ENCODE assay signal across 25 cellular contexts in the genomic region with DNA sequence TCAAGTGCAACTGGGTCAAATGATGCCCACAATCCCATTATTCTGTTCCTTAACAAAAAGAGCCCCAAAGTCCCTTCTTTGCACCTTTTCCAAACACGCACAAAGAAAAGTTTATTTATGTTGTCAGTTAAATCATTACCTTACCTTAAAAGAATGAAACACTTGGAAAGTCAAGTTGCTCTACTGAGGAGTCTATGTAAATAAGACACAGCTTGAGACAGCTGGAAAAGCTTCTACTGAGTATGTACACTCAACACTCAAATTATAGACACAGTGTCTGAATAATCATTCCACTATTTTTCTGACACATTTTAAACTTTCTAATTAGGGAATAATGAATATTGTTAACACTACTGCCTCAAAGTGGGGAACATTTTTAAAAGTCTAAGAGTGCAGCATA. TPM values are rescaled to one million over a fixed set of nuclear protein-coding genes. Genes with fewer than 3 reads are reported as not detected.
DNase-seq lines count a peak whose midpoint lies in the region; ATAC-seq and TF ChIP-seq lines count a peak whose summit lies in the region.
"Had no signal": no experiment of that assay in that cellular context is flagged by ENCODE, and none has a peak within 500 bp of the region (broad histone marks: within the 10 kb centered on the region; RNA-seq: fewer than 3 reads in every experiment).

No MANE protein-coding gene starts in this region.

- no peak for TF ChIP-seq POLR2A in uterus (IDR thresholded peaks at IDR 0.05)

- no peak for DNase-seq in activated CD4-positive, alpha-beta memory T cell treated with anti-CD3 and anti-CD28 coated beads, Interleukin-2, amount 10 ng/mL, durations not matched to agents 7 days and 5 days
- no peak for DNase-seq in activated CD4-positive, alpha-beta memory T cell treated with anti-CD3 and anti-CD28 coated beads for 36 hours
- DNase-seq in activated naive CD8-positive, alpha-beta T cell treated with anti-CD3 and anti-CD28 coated beads, Interleukin-2, amount 50 U/mL, for 24 hours: no peak
- DNase-seq in lower lobe of right lung: no peak
- DNase-seq in uterus: no peak
- DNase-seq in stimulated activated naive CD4-positive, alpha-beta T cell (lab: John Stamatoyannopoulos, UW): no peak
- DNase-seq: activated CD4-positive, alpha-beta T cell treated with anti-CD3 and anti-CD28 coated beads for 36 hours; activated CD8-positive, alpha-beta memory T cell treated with anti-CD3 and anti-CD28 coated beads, Interleukin-2, amount 50 U/mL, for 4 hours; activated gamma-delta T cell treated with Interleukin-2 at 50 U/mL for 16 hours; aorta; cerebellar nuclear complex; glutamatergic neuron; Karpas-422; left cardiac atrium; NCI-H1092; NCI-H2081 treated with DMSO at 0.1 percent for 48 hours; NCI-H510A; nephron progenitor cell had no signal

- H3K4me1 ChIP-seq in lower lobe of right lung (peaks cover 9% of the 10 kb centered on the region), uterus (peaks cover 0 to 4% of the 10 kb centered on the region in 2 donors)

- peaks cover 75% of the 10 kb centered on the region for H3K4me1 Mint-ChIP-seq in activated CD4-positive, alpha-beta memory T cell treated with anti-CD3 and anti-CD28 coated beads, Interleukin-2, amount 10 ng/mL, durations not matched to agents 7 days and 5 days
- H3K4me1 Mint-ChIP-seq in activated CD4-positive, alpha-beta memory T cell treated with anti-CD3 and anti-CD28 coated beads for 36 hours (ENCODE audit: low read depth): peaks cover 59% of the 10 kb centered on the region
- peaks cover 67% of the 10 kb centered on the region for H3K4me1 Mint-ChIP-seq in activated naive CD8-positive, alpha-beta T cell treated with anti-CD3 and anti-CD28 coated beads, Interleukin-2, amount 50 U/mL, for 24 hours

- no peak overlapping the region for H3K4me3 ChIP-seq in lower lobe of right lung
- H3K4me3 ChIP-seq in uterus: no peak overlapping the region
- H3K4me3 ChIP-seq: BLaER1 had no signal

- TF ChIP-seq CTCF in lower lobe of right lung (IDR thresholded peaks at IDR 0.05) (no peak), uterus (IDR thresholded peaks at IDR 0.05) (no peak)

- no peak overlapping the region for H3K27ac ChIP-seq in lower lobe of right lung
- H3K27ac ChIP-seq in uterus: peak overlapping the region; percentile 20 to 51
- H3K27ac ChIP-seq: BLaER1 had no signal

- H3K9me3 ChIP-seq in lower lobe of right lung (no peaks in the 10 kb centered on the region), uterus (no peaks in the 10 kb centered on the region)
- H3K9me3 ChIP-seq: BLaER1 had no signal

- no peak overlapping the region for H3K4me3 Mint-ChIP-seq in activated CD4-positive, alpha-beta memory T cell treated with anti-CD3 and anti-CD28 coated beads, Interleukin-2, amount 10 ng/mL, durations not matched to agents 7 days and 5 days
- H3K4me3 Mint-ChIP-seq in activated CD4-positive, alpha-beta memory T cell treated with anti-CD3 and anti-CD28 coated beads for 36 hours: no peak overlapping the region
- no peak overlapping the region for H3K4me3 Mint-ChIP-seq in activated naive CD8-positive, alpha-beta T cell treated with anti-CD3 and anti-CD28 coated beads, Interleukin-2, amount 50 U/mL, for 24 hours
- H3K4me3 Mint-ChIP-seq: activated CD4-positive, alpha-beta T cell treated with anti-CD3 and anti-CD28 coated beads for 36 hours; nephron progenitor cell; stimulated activated naive CD8-positive, alpha-beta T cell treated with anti-CD3 and anti-CD28 coated beads, Interleukin-15, Interleukin-2, amounts not matched to agents 100 ng/mL and 50 ng/mL, for 24 hours; type B pancreatic cell had no signal

- CTCF ChIA-PET in activated CD4-positive, alpha-beta memory T cell treated with anti-CD3 and anti-CD28 coated beads, Interleukin-2, amount 10 ng/mL, durations not matched to agents 7 days and 5 days (lab: Charles Lee): interaction anchor here (1.5 kb wide), 1 partner anchor 58 kb away, joined by 4 read pairs; no protein-coding TSS in a partner anchor
- CTCF ChIA-PET in activated CD4-positive, alpha-beta memory T cell treated with anti-CD3 and anti-CD28 coated beads for 36 hours (lab: Charles Lee): interaction anchor here (1.0 kb wide), 1 partner anchor 24 kb away, joined by 3 read pairs; no protein-coding TSS in a partner anchor

- H3K36me3 Mint-ChIP-seq in activated CD4-positive, alpha-beta memory T cell treated with anti-CD3 and anti-CD28 coated beads, Interleukin-2, amount 10 ng/mL, durations not matched to agents 7 days and 5 days (ENCODE audit: low read depth): peaks cover 95% of the 10 kb centered on the region
- H3K36me3 Mint-ChIP-seq in activated CD4-positive, alpha-beta memory T cell treated with anti-CD3 and anti-CD28 coated beads for 36 hours: peaks cover 85% of the 10 kb centered on the region
- peaks cover 90% of the 10 kb centered on the region for H3K36me3 Mint-ChIP-seq in activated naive CD8-positive, alpha-beta T cell treated with anti-CD3 and anti-CD28 coated beads, Interleukin-2, amount 50 U/mL, for 24 hours (ENCODE audit: low read depth)

- ATAC-seq in activated naive CD8-positive, alpha-beta T cell treated with anti-CD3 and anti-CD28 coated beads, Interleukin-2, amount 50 U/mL, for 24 hours: no peak
- ATAC-seq in lower lobe of right lung (peak; percentile 47 to 81), GM19463 (IDR thresholded peaks at IDR 0.05; ENCODE audit: unreplicated experiment) (no peak), GM21528 (IDR thresholded peaks at IDR 0.05; ENCODE audit: low FRiP score, unreplicated experiment) (no peak)
- ATAC-seq: activated CD4-positive, alpha-beta T cell treated with anti-CD3 and anti-CD28 coated beads for 36 hours; HCT116; left cardiac atrium had no signal

- no peaks in the 10 kb centered on the region for H3K27me3 Mint-ChIP-seq in activated CD4-positive, alpha-beta memory T cell treated with anti-CD3 and anti-CD28 coated beads, Interleukin-2, amount 10 ng/mL, durations not matched to agents 7 days and 5 days
- no peaks in the 10 kb centered on the region for H3K27me3 Mint-ChIP-seq in activated CD4-positive, alpha-beta memory T cell treated with anti-CD3 and anti-CD28 coated beads for 36 hours
- no peaks in the 10 kb centered on the region for H3K27me3 Mint-ChIP-seq in activated naive CD8-positive, alpha-beta T cell treated with anti-CD3 and anti-CD28 coated beads, Interleukin-2, amount 50 U/mL, for 24 hours
- H3K27me3 Mint-ChIP-seq: activated CD4-positive, alpha-beta T cell treated with anti-CD3 and anti-CD28 coated beads for 36 hours; progenitor cell of endocrine pancreas; stimulated activated naive CD8-positive, alpha-beta T cell treated with anti-CD3 and anti-CD28 coated beads, Interleukin-15, Interleukin-2, amounts not matched to agents 100 ng/mL and 50 ng/mL, for 24 hours; type B pancreatic cell had no signal

- no peaks in the 10 kb centered on the region for H3K9me3 Mint-ChIP-seq in activated CD4-positive, alpha-beta memory T cell treated with anti-CD3 and anti-CD28 coated beads, Interleukin-2, amount 10 ng/mL, durations not matched to agents 7 days and 5 days
- H3K9me3 Mint-ChIP-seq in activated CD4-positive, alpha-beta memory T cell treated with anti-CD3 and anti-CD28 coated beads for 36 hours: no peaks in the 10 kb centered on the region
- H3K9me3 Mint-ChIP-seq in activated naive CD8-positive, alpha-beta T cell treated with anti-CD3 and anti-CD28 coated beads, Interleukin-2, amount 50 U/mL, for 24 hours: no peaks in the 10 kb centered on the region
- H3K9me3 Mint-ChIP-seq: nephron progenitor cell; stimulated activated naive CD8-positive, alpha-beta T cell treated with anti-CD3 and anti-CD28 coated beads, Interleukin-15, Interleukin-2, amounts not matched to agents 100 ng/mL and 50 ng/mL, for 24 hours; type B pancreatic cell had no signal

- peak overlapping the region; percentile 72 for H3K27ac Mint-ChIP-seq in activated CD4-positive, alpha-beta memory T cell treated with anti-CD3 and anti-CD28 coated beads, Interleukin-2, amount 10 ng/mL, durations not matched to agents 7 days and 5 days
- H3K27ac Mint-ChIP-seq in activated CD4-positive, alpha-beta memory T cell treated with anti-CD3 and anti-CD28 coated beads for 36 hours: no peak overlapping the region
- peak overlapping the region; percentile 63 for H3K27ac Mint-ChIP-seq in activated naive CD8-positive, alpha-beta T cell treated with anti-CD3 and anti-CD28 coated beads, Interleukin-2, amount 50 U/mL, for 24 hours
- H3K27ac Mint-ChIP-seq: progenitor cell of endocrine pancreas, type B pancreatic cell had no signal

- peaks cover 93% of the 10 kb centered on the region for H3K36me3 ChIP-seq in lower lobe of right lung
- no peaks in the 10 kb centered on the region for H3K36me3 ChIP-seq in uterus

- H3K27me3 ChIP-seq in lower lobe of right lung (ENCODE audit: low read depth) (no peaks in the 10 kb centered on the region), uterus (no peaks in the 10 kb centered on the region)
- H3K27me3 ChIP-seq: BLaER1 had no signal

- intact Hi-C loops in activated CD4-positive, alpha-beta memory T cell treated with anti-CD3 and anti-CD28 coated beads for 36 hours (cut with micrococcal nuclease): loop anchor here (2.0 kb wide), 1 partner anchor 38 kb away; no protein-coding TSS in a partner anchor
- intact Hi-C loops in lower lobe of right lung (cut with DNase I): no loop called here
- intact Hi-C loops in uterus (cut with DNase I; ENCODE audit: low total_unique reads): no loop called here

- POLR2A ChIA-PET in activated CD4-positive, alpha-beta memory T cell treated with anti-CD3 and anti-CD28 coated beads, Interleukin-2, amount 10 ng/mL, durations not matched to agents 7 days and 5 days (lab: Charles Lee): interaction anchor here (0.9 to 1.1 kb wide), 3 partner anchors 10 to 40 kb away, joined by 3 to 5 read pairs (median 3); no protein-coding TSS in a partner anchor
- POLR2A ChIA-PET in activated CD4-positive, alpha-beta memory T cell treated with anti-CD3 and anti-CD28 coated beads for 36 hours (lab: Charles Lee): no interaction called here

RNA-seq across cellular contexts. Expression of gene PHLDA2, which starts 21.6 kb away (rescaled TPM):
- total RNA-seq in activated CD4-positive, alpha-beta memory T cell treated with anti-CD3 and anti-CD28 coated beads, Interleukin-2, amount 10 ng/mL, durations not matched to agents 7 days and 5 days: 1 to 10 TPM; 3.7 to 5.0 TPM
- 1 to 10 TPM; 7.6 to 8.3 TPM for total RNA-seq in activated CD4-positive, alpha-beta memory T cell treated with anti-CD3 and anti-CD28 coated beads for 36 hours
- total RNA-seq in lower lobe of right lung (7.2 TPM), uterus (1 to 10 TPM in 1 of 4 donors, not detected in 3; 5.2 TPM)

RNA-seq across cellular contexts. Expression of gene NAP1L4, which starts 41.3 kb away (rescaled TPM):
- 100 to 1,000 TPM; 299 to 314 TPM for total RNA-seq in activated CD4-positive, alpha-beta memory T cell treated with anti-CD3 and anti-CD28 coated beads, Interleukin-2, amount 10 ng/mL, durations not matched to agents 7 days and 5 days
- total RNA-seq in activated CD4-positive, alpha-beta memory T cell treated with anti-CD3 and anti-CD28 coated beads for 36 hours: 100 to 1,000 TPM; 261 to 263 TPM
- total RNA-seq in lower lobe of right lung (96.8 TPM), uterus (100 to 1,000 TPM in 3 of 4 donors, 10 to 100 TPM in 1; 96.1 to 183 (median 129) TPM)

Comparison
In these comparisons a context has a peak if more than half of its experiments do, and no peak if none do; other contexts are left out.
1. ATAC-seq: peak in lower lobe of right lung (2 of 2); none in activated naive CD8-positive, alpha-beta T cell treated with anti-CD3 and anti-CD28 coated beads, Interleukin-2, amount 50 U/mL, for 24 hours (single experiment), GM19463 (single experiment) and GM21528 (single experiment).